ENCODE assay signal across 2 cellular contexts in genomic region chr9:127971357-127972315, GRCh38.
TF ChIP-seq lines count a peak whose summit lies in the region.

No MANE protein-coding gene starts in this region.

TF ChIP-seq in A549, 52 proteins besides CTCF, POLR2A, EP300 and RAD21 (continued from another document):
- TF ChIP-seq USF2 (IDR thresholded peaks at IDR 0.05), result no peak
- TF ChIP-seq KDM5A (IDR thresholded peaks at IDR 0.05), result no peak
- no peak for TF ChIP-seq HOXB5 (CRISPR knock-in tag; IDR thresholded peaks at IDR 0.05)

TF ChIP-seq in GM23338, 12 proteins besides CTCF, POLR2A, EP300 and RAD21 (continued from another document):
- no peak for TF ChIP-seq REST (IDR thresholded peaks at IDR 0.05; ENCODE audit: unreplicated experiment)
